Comparison of ENCODE assay signal across 10 cellular contexts in the genomic region with DNA sequence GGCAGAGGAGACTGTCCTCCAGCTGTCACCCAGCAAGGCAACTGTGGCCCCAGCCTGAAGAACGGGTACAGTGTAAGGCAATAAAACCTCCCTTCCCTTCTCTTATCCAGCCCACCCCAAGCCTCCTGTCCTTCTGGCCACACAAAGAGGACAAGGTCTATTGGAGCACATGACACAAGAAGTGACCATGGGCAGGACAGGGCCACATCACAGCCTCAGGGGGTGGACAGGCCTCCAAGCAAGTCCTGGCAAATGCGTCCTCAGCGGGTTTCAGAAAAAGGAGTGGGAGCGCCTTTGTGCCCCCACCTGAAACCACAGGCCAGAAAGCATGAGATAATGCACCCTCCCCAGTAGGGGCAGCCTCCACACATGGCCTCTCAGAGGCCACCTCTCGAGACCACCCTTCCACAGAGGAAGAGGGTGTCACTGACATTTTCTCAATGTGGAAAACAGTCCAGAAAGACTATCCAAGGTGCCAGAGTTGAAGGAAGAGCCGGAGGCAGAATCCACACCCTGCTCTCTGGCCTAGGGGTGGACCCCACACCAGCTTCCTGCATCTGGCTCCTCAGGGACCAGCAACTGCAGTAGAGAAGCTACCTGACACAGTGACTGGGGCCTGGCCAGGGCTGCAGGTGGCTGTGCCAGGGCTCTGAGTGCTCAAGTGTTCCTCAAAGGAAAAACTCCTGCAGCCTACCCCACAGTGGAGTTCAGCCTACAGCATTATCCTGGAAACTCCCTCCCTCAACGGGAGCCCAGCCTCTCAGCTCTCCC. TPM values are rescaled to one million over a fixed set of nuclear protein-coding genes. Genes with fewer than 3 reads are reported as not detected.
A peak's percentile ranks its signal among the peaks of the same experiment; 100 is the strongest.
DNase-seq lines count a peak whose midpoint lies in the region; ATAC-seq, FAIRE-seq and TF ChIP-seq lines count a peak whose summit lies in the region.
"Had no signal": no experiment of that assay in that cellular context is flagged by ENCODE, and none has a peak within 500 bp of the region (broad histone marks: within the 10 kb centered on the region; RNA-seq: fewer than 3 reads in every experiment).

No MANE protein-coding gene starts in this region.

- H3K14ac ChIP-seq in H9 (ENCODE audit: insufficient read depth, low read length) = no peak overlapping the region

- H3K27ac ChIP-seq in H9 (ENCODE audit: insufficient read length, low read depth, low read length) (no peak overlapping the region), keratinocyte (ENCODE audit: control insufficient read depth, insufficient read depth, low read length) (peak overlapping the region; percentile 97), skin epidermis (peak overlapping the region in 18 of 21 experiments; percentile 2 to 89 (median 68))

- no peak overlapping the region for H3K4me3 ChIP-seq in keratinocyte (ENCODE audit: control insufficient read depth in 2 of 3, extremely low read depth in 1 of 3, insufficient read depth in 2 of 3, low read depth in 1 of 3, low read length in 3 of 3)
- H3K4me3 ChIP-seq in skin epidermis = no peak overlapping the region
- H3K4me3 ChIP-seq: prostate gland had no signal

- H3K4me1 ChIP-seq in H9 (ENCODE audit: insufficient read depth, low read length) (peaks cover 8% of the 10 kb centered on the region; the same call in 1 of the 2 replicates), keratinocyte (ENCODE audit: control insufficient read depth, extremely low read depth, insufficient read depth, low read length) (peaks cover 53% of the 10 kb centered on the region)

- no peak overlapping the region for H4K91ac ChIP-seq in H9 (ENCODE audit: insufficient read length, low read depth, low read length)

- WGBS in H9 (ENCODE audit: extremely low coverage, insufficient read length, low lambda C conversion rate) = no CpG with 5 or more reads among the region's 7 CpGs

- H3K4me3 Mint-ChIP-seq in H9 = no peak overlapping the region
- H3K4me3 Mint-ChIP-seq in activated T-helper 17 cell treated with anti-CD3 and anti-CD28 coated beads, Interleukin-2, amount 50 U/mL, for 72 hours = peak overlapping the region; percentile 46

- no peak overlapping the region for H3K56ac ChIP-seq in H9 (ENCODE audit: insufficient read length, low read depth, low read length)

- no peaks in the 10 kb centered on the region for H3K9me3 ChIP-seq in H9 (ENCODE audit: control insufficient read depth, low read depth, low read length)
- H3K9me3 ChIP-seq in keratinocyte (ENCODE audit: control insufficient read depth, low read depth, low read length) = no peaks in the 10 kb centered on the region
- H3K9me3 ChIP-seq: prostate gland had no signal

- no peak overlapping the region for H3K18ac ChIP-seq in H9 (ENCODE audit: insufficient read length, low read depth, low read length)

- no peak overlapping the region for H2BK120ac ChIP-seq in H9 (ENCODE audit: low read depth, low read length, poor library complexity, severe bottlenecking)

- H4K20me1 ChIP-seq in H9 (ENCODE audit: control insufficient read depth, insufficient read depth, insufficient read length) (no peaks in the 10 kb centered on the region), keratinocyte (ENCODE audit: control insufficient read depth, extremely low read depth, insufficient read depth, low read length) (no peaks in the 10 kb centered on the region)

- H3K9me3 Mint-ChIP-seq in H9 = no peaks in the 10 kb centered on the region
- peaks cover 5% of the 10 kb centered on the region for H3K9me3 Mint-ChIP-seq in activated T-helper 17 cell treated with anti-CD3 and anti-CD28 coated beads, Interleukin-2, amount 50 U/mL, for 72 hours

- H2AFZ ChIP-seq in H9 (ENCODE audit: low read length) (no peak overlapping the region), keratinocyte (ENCODE audit: control insufficient read depth, low read length) (no peak overlapping the region)

- no peak overlapping the region for H2BK20ac ChIP-seq in H9 (ENCODE audit: low read depth, low read length, poor library complexity, severe bottlenecking)

- H3K4me2 ChIP-seq in H9 (ENCODE audit: insufficient read depth, insufficient read length, low read length) = no peak overlapping the region
- H3K4me2 ChIP-seq in keratinocyte (ENCODE audit: control insufficient read depth, extremely low read depth, insufficient read depth, low read depth, low read length) = no peak overlapping the region

- FAIRE-seq in keratinocyte (lab: Jason Lieb, UNC) = no peak

- H2BK5ac ChIP-seq in H9 (ENCODE audit: insufficient read length, low read length) = no peak overlapping the region

- no peak overlapping the region for H4K5ac ChIP-seq in H9 (ENCODE audit: insufficient read length, low read depth, low read length)

- in situ Hi-C loops in G401 (cut with HindIII; ENCODE audit: low sequenced_read_pairs) = no loop called here

- DNase-seq in H9 (no peak), keratinocyte (ENCODE audit: low read depth, low spot score) (no peak), G401 (ENCODE audit: low spot score) (no peak), 8988T (no peak), NCI-H2029 treated with DMSO at 0.1 percent for 48 hours (lab: John Stamatoyannopoulos, UW) (no peak)
- DNase-seq: NCI-H187 had no signal

- peaks cover 6% of the 10 kb centered on the region; the same call in 1 of the 2 replicates for H3K79me2 ChIP-seq in H9 (ENCODE audit: insufficient read depth, low read length)
- H3K79me2 ChIP-seq in keratinocyte (ENCODE audit: control insufficient read depth, insufficient read depth, low read length) = peaks cover 58% of the 10 kb centered on the region

- no peaks in the 10 kb centered on the region for H3K27me3 Mint-ChIP-seq in H9 (ENCODE audit: low read depth)
- H3K27me3 Mint-ChIP-seq in activated T-helper 17 cell treated with anti-CD3 and anti-CD28 coated beads, Interleukin-2, amount 50 U/mL, for 72 hours = no peaks in the 10 kb centered on the region

- no peaks in the 10 kb centered on the region for H3K27me3 ChIP-seq in H9 (ENCODE audit: insufficient read depth, low read length)
- no peaks in the 10 kb centered on the region for H3K27me3 ChIP-seq in keratinocyte (ENCODE audit: control insufficient read depth, extremely low read depth, insufficient read depth, low read length)

- peaks cover 9% of the 10 kb centered on the region for H3K9me1 ChIP-seq in keratinocyte (ENCODE audit: control insufficient read depth, extremely low read depth, insufficient read depth, low read length)

- no peak overlapping the region for H2BK15ac ChIP-seq in H9 (ENCODE audit: low read depth, low read length)

- H3K36me3 ChIP-seq in keratinocyte (ENCODE audit: control insufficient read depth in 2 of 2, extremely low read depth in 1 of 2, insufficient read depth in 2 of 2, low read length in 2 of 2) = peaks cover 7 to 29% of the 10 kb centered on the region in 2 experiments
- H3K36me3 ChIP-seq: prostate gland had no signal

- no peak overlapping the region for H2AK5ac ChIP-seq in H9 (ENCODE audit: insufficient read length, low read length)

- no peak for ATAC-seq in activated T-helper 17 cell treated with anti-CD3 and anti-CD28 coated beads, Interleukin-2, amount 50 U/mL, for 72 hours (replicated peaks)
- ATAC-seq in HG02610 (IDR thresholded peaks at IDR 0.05; ENCODE audit: unreplicated experiment) = no peak

- H3K36me3 Mint-ChIP-seq in H9 (ENCODE audit: insufficient read depth in 1 of 3, low read depth in 3 of 3) = peaks cover 8 to 26% (median 14%) of the 10 kb centered on the region in 3 experiments; a peak in 6 of 7 replicates
- H3K36me3 Mint-ChIP-seq in activated T-helper 17 cell treated with anti-CD3 and anti-CD28 coated beads, Interleukin-2, amount 50 U/mL, for 72 hours (ENCODE audit: low read depth) = peaks cover 50% of the 10 kb centered on the region

- H3T11ph ChIP-seq in H9 (ENCODE audit: low read length) = no peak overlapping the region

- H2BK12ac ChIP-seq in H9 (ENCODE audit: insufficient read length, low read depth, low read length) = no peak overlapping the region

- H3K4ac ChIP-seq in H9 (ENCODE audit: low read depth, low read length) = no peak overlapping the region

- peaks cover 42 to 43% of the 10 kb centered on the region in 2 experiments for H3K4me1 Mint-ChIP-seq in H9
- peaks cover 37% of the 10 kb centered on the region for H3K4me1 Mint-ChIP-seq in activated T-helper 17 cell treated with anti-CD3 and anti-CD28 coated beads, Interleukin-2, amount 50 U/mL, for 72 hours

- H3K23ac ChIP-seq in H9 (ENCODE audit: insufficient read length, low read depth, low read length) = no peak overlapping the region

- dilution Hi-C loops in keratinocyte (cut with MboI; ENCODE audit: extremely low pct_ligation_motif_present, low sequenced_read_pairs) = no loop called here

- H3K9ac ChIP-seq in H9 (ENCODE audit: extremely low read depth, insufficient read length, low read length) (no peak overlapping the region), keratinocyte (ENCODE audit: control insufficient read depth, extremely low read depth, insufficient read depth, low read length) (no peak overlapping the region)

- no peak overlapping the region for H4K8ac ChIP-seq in H9 (replicated peaks; ENCODE audit: insufficient read length, low read depth, low read length)

- TF ChIP-seq CTCF in H9 (conservative IDR thresholded peaks at IDR 0.05) = 0 out of 3 replicates have a peak, but pooled peaks have one; percentile 22
- peak in 1 of 3 experiments; percentile 8 for TF ChIP-seq CTCF in keratinocyte (optimal IDR thresholded peaks at IDR 0.05 in 1 of 3, IDR thresholded peaks at IDR 0.05 in 1 of 3, conservative IDR thresholded peaks at IDR 0.05 in 1 of 3; ENCODE audit: extremely low read depth in 1 of 3, insufficient read depth in 2 of 3, low read length in 3 of 3)

- no peaks in the 10 kb centered on the region for H3K23me2 ChIP-seq in H9 (ENCODE audit: insufficient read length, low read depth, low read length, poor library complexity, severe bottlenecking)

- H3K27ac Mint-ChIP-seq in H9 = peak overlapping the region in 1 of 3 experiments; percentile 25; a peak in 1 of 7 replicates
- peak overlapping the region; percentile 78 for H3K27ac Mint-ChIP-seq in activated T-helper 17 cell treated with anti-CD3 and anti-CD28 coated beads, Interleukin-2, amount 50 U/mL, for 72 hours

- peaks cover 4% of the 10 kb centered on the region for H3K79me1 ChIP-seq in H9 (ENCODE audit: insufficient read depth, low read depth, low read length, poor library complexity, severe bottlenecking)

RNA-seq across cellular contexts. Expression of gene CCDC12, which starts 43.9 kb away (rescaled TPM):
- 49.1 and 54.0 TPM in 2 replicates for total RNA-seq in H9 (2021)
- 10 to 100 TPM; 46.9 to 59.8 TPM for total RNA-seq in activated T-helper 17 cell treated with anti-CD3 and anti-CD28 coated beads, Interleukin-2, amount 50 U/mL, for 72 hours
- polyA plus RNA-seq in keratinocyte = 24.0 to 41.9 TPM (median 27.5 TPM) in 3 replicates
- 31.5 TPM for polyA plus RNA-seq in keratinocyte (2011; ENCODE audit: low read depth)
- 16.8 and 27.1 TPM in 2 replicates for polyA plus RNA-seq in keratinocyte (2011; cell fraction: cytosol; rRNA removed)
- 41.0 and 42.0 TPM in 2 replicates for polyA plus RNA-seq in keratinocyte (2011; cell fraction: nucleus; rRNA removed)
- polyA plus RNA-seq in keratinocyte (2012; ENCODE audit: low replicate concordance) = 34.8 and 39.2 TPM in 2 replicates
- polyA minus RNA-seq in keratinocyte = 17.9 to 28.4 TPM (median 25.3 TPM) in 3 replicates
- polyA minus RNA-seq in keratinocyte (2011; cell fraction: cytosol; rRNA and poly(A)+ RNA removed) = 20.3 TPM
- polyA minus RNA-seq in keratinocyte (2011; cell fraction: nucleus; rRNA and poly(A)+ RNA removed) = 17.5 and 18.6 TPM in 2 replicates
- total RNA-seq in G401 (2014; rRNA removed; shearing (Covaris generic)) = 31.0 and 37.7 TPM in 2 replicates

RNA-seq across cellular contexts. Expression of gene NBEAL2, which starts 46.8 kb away (rescaled TPM):
- total RNA-seq in H9 (2021) = 50.4 and 52.1 TPM in 2 replicates
- 100 to 1,000 TPM; 140 to 169 TPM for total RNA-seq in activated T-helper 17 cell treated with anti-CD3 and anti-CD28 coated beads, Interleukin-2, amount 50 U/mL, for 72 hours
- 22.8 to 48.7 TPM (median 28.7 TPM) in 3 replicates for polyA plus RNA-seq in keratinocyte
- 192 TPM for polyA plus RNA-seq in keratinocyte (2011; ENCODE audit: low read depth)
- 7.7 and 12.7 TPM in 2 replicates for polyA plus RNA-seq in keratinocyte (2011; cell fraction: cytosol; rRNA removed)
- 208 and 280 TPM in 2 replicates for polyA plus RNA-seq in keratinocyte (2011; cell fraction: nucleus; rRNA removed)
- 36.1 and 107 TPM in 2 replicates for polyA plus RNA-seq in keratinocyte (2012; ENCODE audit: low replicate concordance)
- 53.4 to 109 TPM (median 55.2 TPM) in 3 replicates for polyA minus RNA-seq in keratinocyte
- 23.4 TPM for polyA minus RNA-seq in keratinocyte (2011; cell fraction: cytosol; rRNA and poly(A)+ RNA removed)
- 96.3 and 96.6 TPM in 2 replicates for polyA minus RNA-seq in keratinocyte (2011; cell fraction: nucleus; rRNA and poly(A)+ RNA removed)
- total RNA-seq in G401 (2014; rRNA removed; shearing (Covaris generic)) = 11.8 and 27.2 TPM in 2 replicates

RNA-seq across cellular contexts. Expression of gene PTH1R, which starts 55.1 kb away (rescaled TPM):
- 0.99 and 1.0 TPM in 2 replicates for total RNA-seq in H9 (2021)
- total RNA-seq in activated T-helper 17 cell treated with anti-CD3 and anti-CD28 coated beads, Interleukin-2, amount 50 U/mL, for 72 hours = not detected
- not detected in 3 replicates for polyA plus RNA-seq in keratinocyte
- not detected for polyA plus RNA-seq in keratinocyte (2011; ENCODE audit: low read depth)
- polyA plus RNA-seq in keratinocyte (2011; cell fraction: cytosol; rRNA removed) = not detected in 2 replicates
- polyA plus RNA-seq in keratinocyte (2011; cell fraction: nucleus; rRNA removed) = not detected in 2 replicates
- polyA plus RNA-seq in keratinocyte (2012; ENCODE audit: low replicate concordance) = not detected in 2 replicates
- polyA minus RNA-seq in keratinocyte = not detected in 3 replicates
- not detected for polyA minus RNA-seq in keratinocyte (2011; cell fraction: cytosol; rRNA and poly(A)+ RNA removed)
- polyA minus RNA-seq in keratinocyte (2011; cell fraction: nucleus; rRNA and poly(A)+ RNA removed) = not detected in 2 replicates
- 14.8 and 23.6 TPM in 2 replicates for total RNA-seq in G401 (2014; rRNA removed; shearing (Covaris generic))
